ENCODE assay signal across 8 cellular contexts in genomic region chr6:85865665-85866372, GRCh38.
A peak's percentile ranks its signal among the peaks of the same experiment; 100 is the strongest.
DNase-seq lines count a peak whose midpoint lies in the region; ATAC-seq and TF ChIP-seq lines count a peak whose summit lies in the region.

No MANE protein-coding gene starts in this region.

- H3K27ac ChIP-seq in SK-N-MC (no peak overlapping the region), heart left ventricle (peak overlapping the region in 6 of 12 donors; percentile 9 to 80 (median 38)), stomach smooth muscle (ENCODE audit: low read length) (peak overlapping the region; percentile 84)

- 1 to 16% (median 10%) methylated on average over 7 of the region's 7 CpGs for WGBS in heart left ventricle, 4 donors

- peaks cover 0 to 33% (median 10%) of the 10 kb centered on the region in 12 donors for H3K4me1 ChIP-seq in heart left ventricle
- peaks cover 29% of the 10 kb centered on the region for H3K4me1 ChIP-seq in stomach smooth muscle (ENCODE audit: control insufficient read depth, insufficient read depth, low read length)

- no peak for TF ChIP-seq CTCF in heart left ventricle (IDR thresholded peaks at IDR 0.05)

- H3K27me3 ChIP-seq in heart left ventricle = no peaks in the 10 kb centered on the region
- H3K27me3 ChIP-seq in stomach smooth muscle (ENCODE audit: control insufficient read depth in 1 of 2, insufficient read depth in 2 of 2, low read length in 2 of 2) = no peaks in the 10 kb centered on the region

- H3K4me3 ChIP-seq in SK-N-MC (peak overlapping the region; percentile 58), heart left ventricle (peak overlapping the region in 11 of 12 donors; percentile 16 to 61 (median 45)), stomach smooth muscle (ENCODE audit: low read length in 2 of 2) (peak overlapping the region; percentile 78 to 83)

- ATAC-seq in HG02981 (IDR thresholded peaks at IDR 0.05; ENCODE audit: unreplicated experiment) = peak; percentile 63
- peak in 3 of 4 donors; percentile 27 to 55 (median 48) for ATAC-seq in heart left ventricle

- DNase-seq in NCI-H510A treated with DMSO at 0.1 percent for 48 hours (lab: John Stamatoyannopoulos, UW) (peak; percentile 52), NCI-H510A (lab: John Stamatoyannopoulos, UW) (no peak), SK-N-MC (ENCODE audit: low read depth, low spot score) (no peak), heart left ventricle (no peak), NCI-H446 treated with DMSO at 0.1 percent for 48 hours (lab: John Stamatoyannopoulos, UW) (no peak), NCI-H82 (lab: John Stamatoyannopoulos, UW) (no peak)

- no peaks in the 10 kb centered on the region for H3K9me3 ChIP-seq in SK-N-MC (ENCODE audit: low read depth, low read length)
- H3K9me3 ChIP-seq in heart left ventricle = no peaks in the 10 kb centered on the region
- no peaks in the 10 kb centered on the region for H3K9me3 ChIP-seq in stomach smooth muscle (ENCODE audit: control insufficient read depth in 2 of 2, low read length in 2 of 2)

- H3K9ac ChIP-seq in SK-N-MC (ENCODE audit: insufficient read length) (no peak overlapping the region), stomach smooth muscle (ENCODE audit: low read length in 2 of 2) (peak overlapping the region; percentile 36 to 87)

- no peak for TF ChIP-seq POLR2A in heart left ventricle (IDR thresholded peaks at IDR 0.05)

- H3K36me3 ChIP-seq in SK-N-MC (ENCODE audit: insufficient read depth, low read length) = no peaks in the 10 kb centered on the region
- H3K36me3 ChIP-seq in heart left ventricle = no peaks in the 10 kb centered on the region
- H3K36me3 ChIP-seq in stomach smooth muscle (ENCODE audit: control insufficient read depth in 2 of 2, insufficient read depth in 2 of 2, low read length in 2 of 2) = no peaks in the 10 kb centered on the region

- intact Hi-C loops in heart left ventricle (cut with DNase I) = no loop called here
